In genomic region chr7:16660702-16661464, GRCh38 we compare ENCODE assay signal across 1 cellular context.
TF ChIP-seq lines count a peak whose summit lies in the region.

No MANE protein-coding gene starts in this region.

TF ChIP-seq in K562, 482 proteins besides CTCF, POLR2A, EP300 and RAD21 (continued from another document and continues in another):
- TF ChIP-seq CGGBP1 (CRISPR knock-in tag; IDR thresholded peaks at IDR 0.05) = no peak
- TF ChIP-seq ZNF79 (CRISPR knock-in tag; IDR thresholded peaks at IDR 0.05; ENCODE audit: low read depth) = no peak
- TF ChIP-seq TRIM24 (IDR thresholded peaks at IDR 0.05) = peak; percentile 28 to 43; a peak in 2 of 4 replicates
- no peak for TF ChIP-seq VEZF1 (CRISPR knock-in tag; IDR thresholded peaks at IDR 0.05)
- TF ChIP-seq NR0B1 (IDR thresholded peaks at IDR 0.05; ENCODE audit: partially characterized antibody) = no peak
- TF ChIP-seq RNF2 (IDR thresholded peaks at IDR 0.05) = 0 out of 2 replicates have a peak, but pooled peaks have one; percentile 23
- TF ChIP-seq RAD51 (IDR thresholded peaks at IDR 0.05; ENCODE audit: borderline replicate concordance, low read depth) = no peak
- TF ChIP-seq BRD4 (IDR thresholded peaks at IDR 0.05) = no peak
- no peak for TF ChIP-seq ZFP1 (CRISPR knock-in tag; IDR thresholded peaks at IDR 0.05)
- peak; percentile 73 for TF ChIP-seq HDAC3 (IDR thresholded peaks at IDR 0.05; ENCODE audit: borderline replicate concordance, partially characterized antibody)
- no peak for TF ChIP-seq CC2D1A (IDR thresholded peaks at IDR 0.05)
- TF ChIP-seq ZNF589 (CRISPR knock-in tag; IDR thresholded peaks at IDR 0.05; ENCODE audit: low read depth) = no peak
- peak; percentile 82 for TF ChIP-seq ARID1B (IDR thresholded peaks at IDR 0.05)
- TF ChIP-seq YY1 (IDR thresholded peaks at IDR 0.05; ENCODE audit: borderline replicate concordance in 1 of 3, control insufficient read depth in 1 of 3, extremely low read depth in 1 of 3, insufficient read depth in 3 of 3, insufficient read length in 1 of 3, insufficient replicate concordance in 2 of 3, low read depth in 1 of 3, low read length in 2 of 3) = no peak
- no peak for TF ChIP-seq RFX7 (CRISPR knock-in tag; IDR thresholded peaks at IDR 0.05)
- TF ChIP-seq ZNF217 (CRISPR knock-in tag; IDR thresholded peaks at IDR 0.05) = no peak
- TF ChIP-seq MGA (IDR thresholded peaks at IDR 0.05) = peak; percentile 46; the same call in 1 of the 2 replicates
- no peak for TF ChIP-seq CSDE1 (IDR thresholded peaks at IDR 0.05)
- TF ChIP-seq HDAC6 (IDR thresholded peaks at IDR 0.05; ENCODE audit: low read depth, low read length) = no peak
- no peak for TF ChIP-seq ZNF280A (IDR thresholded peaks at IDR 0.05; ENCODE audit: low read depth, partially characterized antibody)
- TF ChIP-seq SMARCE1 (IDR thresholded peaks at IDR 0.05) = peak; percentile 81
- peak; percentile 36; the same call in 1 of the 2 replicates for TF ChIP-seq L3MBTL2 (IDR thresholded peaks at IDR 0.05)
- peak; percentile 46 to 71; a peak in 3 of 4 replicates for TF ChIP-seq MNT (conservative IDR thresholded peaks at IDR 0.05)
- peak; percentile 9; the same call in 1 of the 2 replicates for TF ChIP-seq MECOM (CRISPR knock-in tag; IDR thresholded peaks at IDR 0.05)
- TF ChIP-seq ATF1 (CRISPR knock-in tag; IDR thresholded peaks at IDR 0.05) = no peak
- TF ChIP-seq ATF1 (tag; IDR thresholded peaks at IDR 0.05) = 0 out of 2 replicates have a peak, but pooled peaks have one; percentile 41
- no peak for TF ChIP-seq RNF219 (CRISPR knock-in tag; IDR thresholded peaks at IDR 0.05)
- 0 out of 2 replicates have a peak, but pooled peaks have one; percentile 40 for TF ChIP-seq NFIC (IDR thresholded peaks at IDR 0.05)
- no peak for TF ChIP-seq RUNX1 (IDR thresholded peaks at IDR 0.05; ENCODE audit: low read depth)
- peak; percentile 97 for TF ChIP-seq FOSL1 (tag; conservative IDR thresholded peaks at IDR 0.05)
- TF ChIP-seq HMBOX1 (IDR thresholded peaks at IDR 0.05) = peak; percentile 46; the same call in 1 of the 2 replicates
- peak; percentile 28 for TF ChIP-seq BRD9 (IDR thresholded peaks at IDR 0.05; ENCODE audit: low read depth, partially characterized antibody)
- TF ChIP-seq HDAC2 (IDR thresholded peaks at IDR 0.05) = peak; percentile 49; the same call in 1 of the 2 replicates
- TF ChIP-seq RCOR1 (IDR thresholded peaks at IDR 0.05; ENCODE audit: borderline replicate concordance in 1 of 2, low read depth in 2 of 2, low read length in 2 of 2) = peak in 1 of 2 experiments; percentile 43; a peak in 1 of 4 replicates
- peak; percentile 99 for TF ChIP-seq JUND (IDR thresholded peaks at IDR 0.05; ENCODE audit: borderline replicate concordance, low read depth, low read length)
- peak; percentile 100 for TF ChIP-seq JUND (tag; IDR thresholded peaks at IDR 0.05; ENCODE audit: borderline replicate concordance, low read depth, low read length)
- peak in 1 of 2 experiments; percentile 29; a peak in 1 of 4 replicates for TF ChIP-seq HDAC1 (IDR thresholded peaks at IDR 0.05)
